Comparison of ENCODE assay signal across 24 cellular contexts in genomic region chr1:91478693-91479234, GRCh38. TPM values are rescaled to one million over a fixed set of nuclear protein-coding genes. Genes with fewer than 3 reads are reported as not detected.
A peak's percentile ranks its signal among the peaks of the same experiment; 100 is the strongest.
DNase-seq lines count a peak whose midpoint lies in the region; ATAC-seq, FAIRE-seq and TF ChIP-seq lines count a peak whose summit lies in the region.
"Had no signal": no experiment of that assay in that cellular context is flagged by ENCODE, and none has a peak within 500 bp of the region (broad histone marks: within the 10 kb centered on the region; RNA-seq: fewer than 3 reads in every experiment).

No MANE protein-coding gene starts in this region.

- H3K9ac ChIP-seq in K562 (ENCODE audit: insufficient read depth in 1 of 2, low read depth in 2 of 2, low read length in 2 of 2) (no peak overlapping the region), Karpas-422 (ENCODE audit: low read length) (no peak overlapping the region)
- H3K9ac ChIP-seq: KMS-11 had no signal

- CTCF ChIA-PET in A549 (lab: Yijun Ruan, JAX) = interaction anchor here (1.0 kb wide), 1 partner anchor 196 kb away, joined by 3 read pairs; no protein-coding TSS in a partner anchor
- CTCF ChIA-PET in K562 (lab: Yijun Ruan, JAX; ENCODE audit: low intra/inter-chr PET ratio) = interaction anchor here (0.6 kb wide), 1 partner anchor 1106 kb away, joined by 5 read pairs; no protein-coding TSS in a partner anchor

- no peak overlapping the region for H3K27ac ChIP-seq in A549
- H3K27ac ChIP-seq in K562 (ENCODE audit: extremely low read depth, low read depth, low read length) = no peak overlapping the region
- no peak overlapping the region for H3K27ac ChIP-seq in Karpas-422 (ENCODE audit: low read length)
- H3K27ac ChIP-seq: KMS-11, RWPE1 had no signal

- no peak overlapping the region for H3K4me3 Mint-ChIP-seq in activated naive CD8-positive, alpha-beta T cell treated with anti-CD3 and anti-CD28 coated beads for 36 hours
- H3K4me3 Mint-ChIP-seq: CD8-positive, alpha-beta T cell; T-cell had no signal

- TF ChIP-seq POLR2A in A549 (IDR thresholded peaks at IDR 0.05; ENCODE audit: low read length) (no peak), K562 (conservative IDR thresholded peaks at IDR 0.05) (no peak)

- TF ChIP-seq EP300 in A549 (IDR thresholded peaks at IDR 0.05) (no peak), K562 (IDR thresholded peaks at IDR 0.05; ENCODE audit: low read length) (no peak)

- no peaks in the 10 kb centered on the region for H3K9me2 ChIP-seq in Karpas-422 (replicated peaks; ENCODE audit: insufficient read depth, low read length)

- H2AFZ ChIP-seq in K562 (ENCODE audit: low read depth, low read length) (no peak overlapping the region), Karpas-422 (ENCODE audit: low read length) (no peak overlapping the region)

- H3K4me2 ChIP-seq in A549 (no peak overlapping the region), K562 (ENCODE audit: insufficient read depth, low read length) (no peak overlapping the region), Karpas-422 (ENCODE audit: low read depth, low read length, poor library complexity, severe bottlenecking) (no peak overlapping the region)
- H3K4me2 ChIP-seq: KMS-11 had no signal

- H3K36me3 ChIP-seq in K562 (ENCODE audit: control insufficient read depth, insufficient read depth, low read length) (no peaks in the 10 kb centered on the region), Karpas-422 (ENCODE audit: insufficient read depth, low read length) (no peaks in the 10 kb centered on the region)

- H3K9me3 ChIP-seq in A549 (no peaks in the 10 kb centered on the region), K562 (replicated peaks; ENCODE audit: control insufficient read depth, insufficient read depth, low read depth, low read length) (no peaks in the 10 kb centered on the region), Karpas-422 (ENCODE audit: low read length) (no peaks in the 10 kb centered on the region)

- ATAC-seq in A549 = no peak
- no peak for ATAC-seq in K562
- ATAC-seq: CD8-positive, alpha-beta T cell; T-cell had no signal

- no peaks in the 10 kb centered on the region for H3K27me3 Mint-ChIP-seq in activated naive CD8-positive, alpha-beta T cell treated with anti-CD3 and anti-CD28 coated beads for 36 hours

- DNase-seq in A549 (ENCODE audit: low read depth in 1 of 2, low spot score in 1 of 2) (no peak), DMS 273 treated with DMSO at 0.1 percent for 48 hours (lab: John Stamatoyannopoulos, UW) (peak; percentile 12), K562 (ENCODE audit: extremely low read depth in 1 of 4, low spot score in 3 of 4) (no peak), fibroblast of mammary gland (ENCODE audit: low read depth) (peak; percentile 45), NCI-H82 treated with DMSO at 0.1 percent for 48 hours (lab: John Stamatoyannopoulos, UW; ENCODE audit: unreplicated experiment) (no peak), Karpas-422 (no peak)
- DNase-seq in activated naive CD8-positive, alpha-beta T cell treated with anti-CD3 and anti-CD28 coated beads for 36 hours = no peak
- DNase-seq: AML-193; C1 segment of cervical spinal cord; CD8-positive, alpha-beta T cell; DMS153; DND-41; IMR-90; NCI-H1092; NCI-H1436; NCI-H1930; NCI-H2107; NCI-H524; NCI-H748 treated with DMSO at 0.1 percent for 48 hours; T-cell had no signal

- POLR2A ChIA-PET in A549 (lab: Yijun Ruan, JAX) (no interaction called here), K562 (lab: Yijun Ruan, JAX) (interaction anchor here (1.6 kb wide), 1 partner anchor 11 kb away, joined by 3 read pairs; no protein-coding TSS in a partner anchor)

- H3K79me2 ChIP-seq in K562 (ENCODE audit: control insufficient read depth, insufficient read depth, low read length) (no peaks in the 10 kb centered on the region), Karpas-422 (ENCODE audit: low read length) (no peaks in the 10 kb centered on the region)

- H4K20me1 ChIP-seq in K562 (replicated peaks; ENCODE audit: control insufficient read depth, insufficient read depth, low read length) = no peaks in the 10 kb centered on the region
- no peaks in the 10 kb centered on the region for H4K20me1 ChIP-seq in Karpas-422 (ENCODE audit: insufficient read depth, low read depth, low read length)

- H3K27ac Mint-ChIP-seq in activated naive CD8-positive, alpha-beta T cell treated with anti-CD3 and anti-CD28 coated beads for 36 hours = no peak overlapping the region
- H3K27ac Mint-ChIP-seq: CD8-positive, alpha-beta T cell; T-cell had no signal

- no peaks in the 10 kb centered on the region for H3K4me1 ChIP-seq in A549
- no peaks in the 10 kb centered on the region for H3K4me1 ChIP-seq in K562 (replicated peaks in 1 of 2; ENCODE audit: control insufficient read depth in 2 of 2, insufficient read depth in 2 of 2, low read length in 2 of 2)
- H3K4me1 ChIP-seq in Karpas-422 (ENCODE audit: low read length) = no peaks in the 10 kb centered on the region

- peaks cover 6% of the 10 kb centered on the region for H3K9me3 Mint-ChIP-seq in activated naive CD8-positive, alpha-beta T cell treated with anti-CD3 and anti-CD28 coated beads for 36 hours
- H3K9me3 Mint-ChIP-seq: CD8-positive, alpha-beta T cell had no signal

- TF ChIP-seq CTCF in A549 (IDR thresholded peaks at IDR 0.05) (no peak), K562 (IDR thresholded peaks at IDR 0.05 in 2 of 3, conservative IDR thresholded peaks at IDR 0.05 in 1 of 3; ENCODE audit: insufficient read depth in 2 of 3, low read depth in 1 of 3, low read length in 3 of 3) (no peak), fibroblast of mammary gland (conservative IDR thresholded peaks at IDR 0.05; ENCODE audit: control insufficient read depth, insufficient read depth, low read depth, low read length) (no peak)

- H3K27me3 ChIP-seq in K562 (ENCODE audit: control insufficient read depth in 2 of 2, insufficient read depth in 2 of 2, low read length in 2 of 2) (peaks cover 0 to 2% of the 10 kb centered on the region in 2 experiments; a peak in 1 of 5 replicates), Karpas-422 (ENCODE audit: low read length) (no peaks in the 10 kb centered on the region)

- H3K4me1 Mint-ChIP-seq in activated naive CD8-positive, alpha-beta T cell treated with anti-CD3 and anti-CD28 coated beads for 36 hours = no peaks in the 10 kb centered on the region
- H3K4me1 Mint-ChIP-seq: T-cell had no signal

- TF ChIP-seq RAD21 in A549 (conservative IDR thresholded peaks at IDR 0.05 in 1 of 2, IDR thresholded peaks at IDR 0.05 in 1 of 2) (no peak), K562 (CRISPR knock-in tag; conservative IDR thresholded peaks at IDR 0.05 in 1 of 2, IDR thresholded peaks at IDR 0.05 in 1 of 2) (no peak)

- 77% methylated on average over 2 of the region's 2 CpGs for WGBS in A549 (ENCODE audit: missing lambda C conversion rate)
- WGBS in K562 (ENCODE audit: insufficient coverage, low coverage, missing lambda C conversion rate) = 0% methylated on average over 2 of the region's 2 CpGs

- no peak for FAIRE-seq in A549 (lab: Jason Lieb, UNC)
- FAIRE-seq in K562 (lab: Jason Lieb, UNC) = no peak
- FAIRE-seq: A204.1, H54 had no signal

- no TSS peak for BruUV-seq in K562 (replicated peaks; lab: Mats Ljungman, UMichigan)

- in situ Hi-C loops in K562 (cut with MboI) = loop anchor here (10.0 kb wide), 1 partner anchor 1054 kb away; no protein-coding TSS in a partner anchor

- intact Hi-C loops in K562 (cut with micrococcal nuclease) = no loop called here

- no peaks in the 10 kb centered on the region for H3K9me1 ChIP-seq in K562 (ENCODE audit: control insufficient read depth, insufficient read depth, low read length)

- peaks cover 3% of the 10 kb centered on the region for H3K36me3 Mint-ChIP-seq in activated naive CD8-positive, alpha-beta T cell treated with anti-CD3 and anti-CD28 coated beads for 36 hours
- H3K36me3 Mint-ChIP-seq: CD8-positive, alpha-beta T cell; T-cell had no signal

- H3K4me3 ChIP-seq in A549 = no peak overlapping the region
- no peak overlapping the region for H3K4me3 ChIP-seq in K562
- H3K4me3 ChIP-seq in fibroblast of mammary gland (ENCODE audit: control insufficient read depth, low read depth, low read length) = no peak overlapping the region
- no peak overlapping the region for H3K4me3 ChIP-seq in Karpas-422 (ENCODE audit: low read length)

TF ChIP-seq in A549, 52 proteins besides CTCF, POLR2A, EP300 and RAD21 (continues in another document):
- no peak for TF ChIP-seq ZSCAN20 (CRISPR knock-in tag; IDR thresholded peaks at IDR 0.05)
- TF ChIP-seq ESRRA (IDR thresholded peaks at IDR 0.05; ENCODE audit: borderline replicate concordance, low read length) = no peak
- TF ChIP-seq NPAS2 (CRISPR knock-in tag; IDR thresholded peaks at IDR 0.05; ENCODE audit: borderline replicate concordance) = no peak

TF ChIP-seq in K562, 482 proteins besides CTCF, POLR2A, EP300 and RAD21 (continues in another document):
- TF ChIP-seq CBFA2T3 (IDR thresholded peaks at IDR 0.05) = peak; percentile 19; the same call in 1 of the 2 replicates

RNA-seq across cellular contexts. Expression of gene CDC7, which starts 21.9 kb away (rescaled TPM):
- polyA plus RNA-seq in A549 (2011; rRNA removed) = 11.7 and 16.8 TPM in 2 replicates
- 4.1 and 4.2 TPM in 2 replicates for polyA plus RNA-seq in A549 (2012; cell fraction: cytosol; rRNA removed)
- polyA plus RNA-seq in A549 (2012; cell fraction: nucleus; rRNA removed) = 3.1 and 3.6 TPM in 2 replicates
- 9.4 to 10.1 TPM (median 9.6 TPM) in 3 replicates for polyA plus RNA-seq in A549 (2017; fragmentation: RNase III; extraction: RNeasy Plus Mini Kit Qiagen cat#74134 plus additional on column Dnase treatment)
- 2.4 and 3.4 TPM in 2 replicates for polyA minus RNA-seq in A549 (2011; rRNA and poly(A)+ RNA removed)
- 18.0 and 54.7 TPM in 2 replicates for total RNA-seq in K562 (2011; cell fraction: chromatin; rRNA removed; ENCODE audit: low replicate concordance)
- 8.5 and 10.9 TPM in 2 replicates for total RNA-seq in K562 (2011; cell fraction: nucleolus; rRNA removed)
- 18.6 and 26.0 TPM in 2 replicates for total RNA-seq in K562 (2011; cell fraction: nucleoplasm; rRNA removed)
- total RNA-seq in K562 (2014; rRNA removed) = 24.8 and 27.3 TPM in 2 replicates
- 44.2 and 50.5 TPM in 2 replicates for total RNA-seq in K562 (2014; rRNA removed; fragmentation: Illumina TruSeq; extraction: Trizol)
- total RNA-seq in K562 (2015; rRNA removed; fragmentation: Illumina TruSeq; extraction: Trizol) = 41.2 and 45.5 TPM in 2 replicates
- total RNA-seq in K562 (2021) = 36.8 and 37.6 TPM in 2 replicates
- polyA plus RNA-seq in K562 (2011; rRNA removed) = 41.4 and 56.6 TPM in 2 replicates
- 7.6 and 15.3 TPM in 2 replicates for polyA plus RNA-seq in K562 (2011; cell fraction: cytosol; rRNA removed)
- polyA plus RNA-seq in K562 (2011; cell fraction: nucleus; rRNA removed) = 47.4 and 67.9 TPM in 2 replicates
- polyA plus RNA-seq in K562 (2012) = 18.2 and 27.1 TPM in 2 replicates
- 37.1 and 48.2 TPM in 2 replicates for polyA plus RNA-seq in K562 (2014; fragmentation: Illumina TruSeq; extraction: Trizol)
- polyA plus RNA-seq in K562 (2014; fragmentation: Nextera tagmentation; extraction: Ambion mirVana) = 10 to 100 TPM; 22.3 to 66.8 TPM
- 41.6 and 44.4 TPM in 2 replicates for polyA plus RNA-seq in K562 (2014; rRNA removed)
- 29.5 and 33.9 TPM in 2 replicates for polyA minus RNA-seq in K562 (2011; rRNA and poly(A)+ RNA removed)
- 27.4 and 31.3 TPM in 2 replicates for polyA minus RNA-seq in K562 (2011; cell fraction: cytosol; rRNA and poly(A)+ RNA removed)
- polyA minus RNA-seq in K562 (2011; cell fraction: nucleus; rRNA and poly(A)+ RNA removed) = 16.4 and 29.8 TPM in 2 replicates
- total RNA-seq in activated naive CD8-positive, alpha-beta T cell treated with anti-CD3 and anti-CD28 coated beads for 36 hours = 10 to 100 TPM; 25.7 to 26.0 TPM
- 8.6 and 16.1 TPM in 2 replicates for total RNA-seq in Karpas-422 (2014; rRNA removed; shearing (Covaris generic); ENCODE audit: low replicate concordance)

Comparison
In these comparisons a context has a peak if more than half of its experiments do, and no peak if none do; other contexts are left out.
1. DNase-seq: peak in DMS 273 treated with DMSO at 0.1 percent for 48 hours (single experiment) and fibroblast of mammary gland (single experiment); none in A549 (0 of 2), K562 (0 of 4), NCI-H82 treated with DMSO at 0.1 percent for 48 hours (single experiment), activated naive CD8-positive, alpha-beta T cell treated with anti-CD3 and anti-CD28 coated beads for 36 hours (single experiment) and Karpas-422 (single experiment).
2. Of the 35 proteins assayed by ChIP-seq in both K562 and A549: peak only in K562: none; only in A549: MAFK; in both: none; in neither: 34.